In the genomic region with DNA sequence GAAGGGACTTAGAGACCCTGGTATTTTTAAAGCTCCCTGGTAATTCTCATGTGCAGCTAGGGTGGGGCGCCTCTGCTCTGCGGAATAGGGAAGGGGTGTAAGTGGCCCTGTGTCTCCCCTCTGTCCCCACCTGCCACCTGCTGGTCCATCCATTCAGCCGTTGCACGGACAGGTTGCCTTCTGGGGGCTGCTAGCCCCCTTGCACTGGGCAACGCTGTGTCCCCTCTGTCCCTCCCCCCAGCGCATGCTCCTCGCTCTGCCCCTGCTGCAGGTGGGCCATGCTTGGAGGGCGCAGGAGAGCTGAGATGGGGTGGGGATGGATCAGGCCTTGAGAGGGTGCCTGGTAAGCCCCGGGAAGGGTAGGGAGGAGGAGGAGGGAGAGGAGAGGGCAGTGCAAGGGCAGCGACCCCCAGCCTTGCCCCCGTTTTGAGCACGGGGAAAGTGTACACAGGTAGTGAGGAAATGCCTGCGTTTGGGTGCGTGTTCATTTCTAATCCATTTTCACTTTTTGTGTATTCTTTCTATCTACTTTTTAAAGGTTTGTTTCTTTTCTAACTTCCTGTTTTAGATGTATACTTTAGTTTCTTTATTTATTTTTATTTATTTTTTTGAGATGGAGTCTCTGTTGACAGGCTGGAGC, we compare ENCODE assay signal across 25 cellular contexts. TPM values are rescaled to one million over a fixed set of nuclear protein-coding genes. Genes with fewer than 3 reads are reported as not detected.
"Had no signal": no experiment of that assay in that cellular context is flagged by ENCODE, and none has a peak within 500 bp of the region (broad histone marks: within the 10 kb centered on the region; RNA-seq: fewer than 3 reads in every experiment).

No MANE protein-coding gene starts in this region.

- H3K27ac Mint-ChIP-seq: activated B cell treated with CpG ODN at 0.5 μM for 24 hours; activated CD4-positive, alpha-beta T cell treated with anti-CD3 and anti-CD28 coated beads, Interleukin-2, amount 10 ng/mL, durations not matched to agents 24 days and 14 days; activated CD8-positive, alpha-beta memory T cell treated with anti-CD3 and anti-CD28 coated beads, Interleukin-2, amount 10 ng/mL, durations not matched to agents 7 days and 5 days; activated naive CD8-positive, alpha-beta T cell treated with anti-CD3 and anti-CD28 coated beads, Interleukin-2, amount 50 U/mL, for 24 hours; T-cell had no signal

- H3K36me3 ChIP-seq: ascending aorta had no signal

- H3K4me3 Mint-ChIP-seq: activated B cell treated with CpG ODN at 0.5 μM for 24 hours; activated CD4-positive, alpha-beta T cell treated with anti-CD3 and anti-CD28 coated beads, Interleukin-2, amount 10 ng/mL, durations not matched to agents 24 days and 14 days; activated CD8-positive, alpha-beta memory T cell treated with anti-CD3 and anti-CD28 coated beads, Interleukin-2, amount 10 ng/mL, durations not matched to agents 7 days and 5 days; activated naive CD8-positive, alpha-beta T cell treated with anti-CD3 and anti-CD28 coated beads, Interleukin-2, amount 50 U/mL, for 24 hours; activated T-cell treated with anti-CD3 and anti-CD28 coated beads, Interleukin-2, amount 50 U/mL, for 4 hours; central memory CD8-positive, alpha-beta T cell; T-cell had no signal

- H3K4me1 ChIP-seq: ascending aorta, body of pancreas had no signal

- H3K4me1 Mint-ChIP-seq: activated B cell treated with CpG ODN at 0.5 μM for 24 hours had no signal

- H3K36me3 Mint-ChIP-seq: T-cell had no signal

- H3K9me3 ChIP-seq: ascending aorta, body of pancreas, MG63 had no signal

- H3K27me3 Mint-ChIP-seq: activated B cell treated with CpG ODN at 0.5 μM for 24 hours; activated CD4-positive, alpha-beta T cell treated with anti-CD3 and anti-CD28 coated beads, Interleukin-2, amount 10 ng/mL, durations not matched to agents 24 days and 14 days; activated CD8-positive, alpha-beta memory T cell treated with anti-CD3 and anti-CD28 coated beads, Interleukin-2, amount 10 ng/mL, durations not matched to agents 7 days and 5 days; activated naive CD8-positive, alpha-beta T cell treated with anti-CD3 and anti-CD28 coated beads, Interleukin-2, amount 50 U/mL, for 24 hours; central memory CD8-positive, alpha-beta T cell; T-cell had no signal

- H3K4me3 ChIP-seq: ascending aorta, body of pancreas, MG63 had no signal

- H3K9me3 Mint-ChIP-seq: activated B cell treated with CpG ODN at 0.5 μM for 24 hours; activated CD4-positive, alpha-beta T cell treated with anti-CD3 and anti-CD28 coated beads, Interleukin-2, amount 10 ng/mL, durations not matched to agents 24 days and 14 days; activated naive CD4-positive, alpha-beta T cell treated with anti-CD3 and anti-CD28 coated beads, Interleukin-2, amount 50 U/mL, for 72 hours; activated naive CD8-positive, alpha-beta T cell treated with anti-CD3 and anti-CD28 coated beads, Interleukin-2, amount 50 U/mL, for 24 hours; activated T-cell treated with anti-CD3 and anti-CD28 coated beads, Interleukin-2, amount 50 U/mL, for 4 hours; central memory CD8-positive, alpha-beta T cell; T-cell had no signal

- H3K27ac ChIP-seq: ascending aorta, body of pancreas had no signal

- ATAC-seq: activated CD8-positive, alpha-beta memory T cell treated with anti-CD3 and anti-CD28 coated beads, Interleukin-2, amount 10 ng/mL, durations not matched to agents 7 days and 5 days; activated naive CD4-positive, alpha-beta T cell treated with anti-CD3 and anti-CD28 coated beads, Interleukin-2, amount 50 U/mL, for 72 hours; activated naive CD8-positive, alpha-beta T cell treated with anti-CD3 and anti-CD28 coated beads, Interleukin-2, amount 50 U/mL, for 24 hours; activated T-cell treated with anti-CD3 and anti-CD28 coated beads, Interleukin-2, amount 50 U/mL, for 4 hours; body of pancreas; PC-3; T-cell had no signal

- H3K27me3 ChIP-seq: ascending aorta, body of pancreas, MG63 had no signal

- DNase-seq: activated B cell treated with CpG ODN at 0.5 μM for 24 hours; activated CD4-positive, alpha-beta T cell treated with anti-CD3 and anti-CD28 coated beads for 1 hour; activated CD4-positive, alpha-beta T cell treated with anti-CD3 and anti-CD28 coated beads, Interleukin-2, amount 10 ng/mL, durations not matched to agents 24 days and 14 days; activated CD4-positive, alpha-beta T cell treated with anti-CD3 and anti-CD28 coated beads, Interleukin-2, amount 50 U/mL, for 48 hours; activated CD8-positive, alpha-beta memory T cell treated with anti-CD3 and anti-CD28 coated beads, Interleukin-2, amount 10 ng/mL, durations not matched to agents 7 days and 5 days; activated naive CD8-positive, alpha-beta T cell treated with anti-CD3 and anti-CD28 coated beads, Interleukin-2, amount 50 U/mL, for 24 hours; activated T-cell treated with anti-CD3 and anti-CD28 coated beads, Interleukin-2, amount 50 U/mL, for 4 hours; amniotic stem cell; body of pancreas; MG63; MV-4-11; NCI-H1092 treated with DMSO at 0.1 percent for 48 hours; NCI-H1436; NCI-H1694 treated with DMSO at 0.1 percent for 48 hours; NCI-H2081; NCI-H510A treated with DMSO at 0.1 percent for 48 hours; NCI-H69; PC-3; SIG-M5; T-cell; T-helper 2 cell; T1000 had no signal

RNA-seq across cellular contexts. Expression of gene RRM2, which starts 23.9 kb away (rescaled TPM):
- total RNA-seq: ascending aorta, body of pancreas had no signal
